In genomic region chr1:43936470-43937151, GRCh38 we compare ENCODE assay signal across 6 cellular contexts. TPM values are rescaled to one million over a fixed set of nuclear protein-coding genes. Genes with fewer than 3 reads are reported as not detected.
DNase-seq lines count a peak whose midpoint lies in the region; ATAC-seq lines count a peak whose summit lies in the region.

No MANE protein-coding gene starts in this region.

- H3K9me3 Mint-ChIP-seq in T-helper 1 cell treated with Interleukin-12 subunit alpha and Interleukin-12 subunit beta and Interleukin-4 antibody, amounts not matched to agents 30 μg/mL and 1 μg/mL, for 36 hours: no peaks in the 10 kb centered on the region

- H3K27ac ChIP-seq in aorta (ENCODE audit: low read depth in 1 of 2, low read length in 2 of 2): no peak overlapping the region

- H3K4me3 Mint-ChIP-seq in T-helper 1 cell treated with Interleukin-12 subunit alpha and Interleukin-12 subunit beta and Interleukin-4 antibody, amounts not matched to agents 30 μg/mL and 1 μg/mL, for 36 hours: peak overlapping the region; percentile 12

- H3K4me1 ChIP-seq in aorta (ENCODE audit: control insufficient read depth in 1 of 2, insufficient read depth in 2 of 2, low read length in 2 of 2): no peaks in the 10 kb centered on the region

- intact Hi-C loops in aorta (cut with DNase I): loop anchor here in 1 of 2 donors (10.0 kb wide), 1 partner anchor 402 kb away; the partner anchor contains the start of gene PTPRF

- H3K4me3 ChIP-seq in iPS-18c (ENCODE audit: insufficient read depth, low read depth, low read length) (peak overlapping the region; percentile 63), aorta (ENCODE audit: low read length in 2 of 2) (peak overlapping the region; percentile 8 to 28)

- 15 to 21% methylated on average over 34 to 49 of the region's 49 CpGs for WGBS in aorta, 2 donors

- no peak for ATAC-seq in aorta (ENCODE audit: low FRiP score)

- no peaks in the 10 kb centered on the region for H3K9me3 ChIP-seq in iPS-18c (ENCODE audit: control insufficient read depth, insufficient read depth, low read length)
- no peaks in the 10 kb centered on the region for H3K9me3 ChIP-seq in aorta (ENCODE audit: control insufficient read depth, low read length)

- H3K27me3 Mint-ChIP-seq in T-helper 1 cell treated with Interleukin-12 subunit alpha and Interleukin-12 subunit beta and Interleukin-4 antibody, amounts not matched to agents 30 μg/mL and 1 μg/mL, for 36 hours (ENCODE audit: low read depth): peaks cover 20% of the 10 kb centered on the region

- peak; percentile 47 for DNase-seq in GM03348 (ENCODE audit: low spot score)
- peak; percentile 57 to 81 for DNase-seq in aorta
- no peak for DNase-seq in globus pallidus (ENCODE audit: low spot score)
- DNase-seq in NCI-H187 treated with DMSO at 0.1 percent for 48 hours (lab: John Stamatoyannopoulos, UW): no peak

- peaks cover 3% of the 10 kb centered on the region for H3K36me3 Mint-ChIP-seq in T-helper 1 cell treated with Interleukin-12 subunit alpha and Interleukin-12 subunit beta and Interleukin-4 antibody, amounts not matched to agents 30 μg/mL and 1 μg/mL, for 36 hours (ENCODE audit: low read depth)

- no peaks in the 10 kb centered on the region for H3K36me3 ChIP-seq in aorta (ENCODE audit: control insufficient read depth in 1 of 2, insufficient read depth in 2 of 2, low read length in 1 of 2)

- H3K27me3 ChIP-seq in aorta (ENCODE audit: control insufficient read depth in 1 of 2, insufficient read depth in 2 of 2, low read length in 1 of 2): no peaks in the 10 kb centered on the region

- no peak overlapping the region for H3K27ac Mint-ChIP-seq in T-helper 1 cell treated with Interleukin-12 subunit alpha and Interleukin-12 subunit beta and Interleukin-4 antibody, amounts not matched to agents 30 μg/mL and 1 μg/mL, for 36 hours

- peaks cover 3% of the 10 kb centered on the region for H3K4me1 Mint-ChIP-seq in T-helper 1 cell treated with Interleukin-12 subunit alpha and Interleukin-12 subunit beta and Interleukin-4 antibody, amounts not matched to agents 30 μg/mL and 1 μg/mL, for 36 hours (ENCODE audit: low read depth)

RNA-seq across cellular contexts. Expression of gene ARTN, which starts 3.0 kb away (rescaled TPM):
- 1 to 10 TPM; 1.8 to 4.9 TPM for total RNA-seq in aorta
- polyA plus RNA-seq in aorta: 1 to 10 TPM in 1 of 2 donors, not detected in 1; 2.1 TPM

RNA-seq across cellular contexts. Expression of gene IPO13, which starts 10.1 kb away (rescaled TPM):
- total RNA-seq in aorta: 10 to 100 TPM; 19.4 to 22.5 TPM
- 10 to 100 TPM in 1 of 2 donors, 1 to 10 TPM in 1; 9.8 to 29.2 TPM for polyA plus RNA-seq in aorta

RNA-seq across cellular contexts. Expression of gene DPH2, which starts 33.2 kb away (rescaled TPM):
- 10 to 100 TPM; 11.8 to 14.7 TPM for total RNA-seq in aorta
- 10 to 100 TPM in 1 of 2 donors, 1 to 10 TPM in 1; 6.0 to 15.8 TPM for polyA plus RNA-seq in aorta

RNA-seq across cellular contexts. Expression of gene ATP6V0B, which starts 38.1 kb away (rescaled TPM):
- total RNA-seq in aorta: 10 to 100 TPM; 77.9 to 79.8 TPM
- polyA plus RNA-seq in aorta: 100 to 1,000 TPM; 109 to 119 TPM

RNA-seq across cellular contexts. Expression of gene B4GALT2, which starts 42.4 kb away (rescaled TPM):
- 10 to 100 TPM; 31.8 to 32.2 TPM for total RNA-seq in aorta
- polyA plus RNA-seq in aorta: 10 to 100 TPM; 34.8 to 40.2 TPM

Comparison
In these comparisons a context has a peak if more than half of its experiments do, and no peak if none do; other contexts are left out.
1. DNase-seq: peak in GM03348 (single experiment) and aorta (2 of 2); none in globus pallidus (single experiment) and NCI-H187 treated with DMSO at 0.1 percent for 48 hours (single experiment).